12 cellular contexts compared by ENCODE assay signal in genomic region chr9:35526087-35526801, GRCh38. TPM values are rescaled to one million over a fixed set of nuclear protein-coding genes. Genes with fewer than 3 reads are reported as not detected.
DNase-seq lines count a peak whose midpoint lies in the region; TF ChIP-seq lines count a peak whose summit lies in the region.
"Had no signal": no experiment of that assay in that cellular context is flagged by ENCODE, and none has a peak within 500 bp of the region (broad histone marks: within the 10 kb centered on the region; RNA-seq: fewer than 3 reads in every experiment).

No MANE protein-coding gene starts in this region.

- DNase-seq in AML-193 (lab: John Stamatoyannopoulos, UW): peak; percentile 37 to 52
- peak; percentile 74 for DNase-seq in NCI-H226
- DNase-seq in esophagus muscularis mucosa (ENCODE audit: extremely low spot score): no peak
- DNase-seq in activated naive CD4-positive, alpha-beta T cell treated with anti-CD3 and anti-CD28 coated beads for 36 hours: no peak
- no peak for DNase-seq in activated CD4-positive, alpha-beta T cell treated with anti-CD3 and anti-CD28 coated beads, Interleukin-2, amount 10 ng/mL, durations not matched to agents 24 days and 14 days
- DNase-seq in NCI-H82 (lab: John Stamatoyannopoulos, UW): no peak
- DNase-seq in NCI-H2196 (lab: John Stamatoyannopoulos, UW; ENCODE audit: unreplicated experiment): no peak
- DNase-seq: activated T-cell treated with anti-CD3 and anti-CD28 coated beads, Interleukin-2, amount 50 U/mL, for 72 hours; effector CD4-positive, alpha-beta T cell; stimulated activated CD4-positive, alpha-beta T cell treated with anti-CD3 and anti-CD28 coated beads, Interleukin-12 subunit alpha, Interleukin-12 subunit beta, amount 100 ng/mL, for 4 hours had no signal

- no peak for TF ChIP-seq POLR2A in esophagus muscularis mucosa (IDR thresholded peaks at IDR 0.05; ENCODE audit: low read depth)

- peaks cover 47 to 75% (median 70%) of the 10 kb centered on the region in 4 donors for H3K4me1 ChIP-seq in esophagus muscularis mucosa

- CTCF ChIA-PET in activated naive CD4-positive, alpha-beta T cell treated with anti-CD3 and anti-CD28 coated beads for 36 hours (lab: Charles Lee): no interaction called here

- no peaks in the 10 kb centered on the region for H3K27me3 Mint-ChIP-seq in nephron (ENCODE audit: low read depth)
- no peaks in the 10 kb centered on the region for H3K27me3 Mint-ChIP-seq in activated naive CD4-positive, alpha-beta T cell treated with anti-CD3 and anti-CD28 coated beads for 36 hours (ENCODE audit: low read depth)
- no peaks in the 10 kb centered on the region for H3K27me3 Mint-ChIP-seq in activated CD4-positive, alpha-beta T cell treated with anti-CD3 and anti-CD28 coated beads, Interleukin-2, amount 10 ng/mL, durations not matched to agents 24 days and 14 days
- H3K27me3 Mint-ChIP-seq: stimulated activated naive CD8-positive, alpha-beta T cell treated with anti-CD3 and anti-CD28 coated beads, Interleukin-15, Interleukin-2, amounts not matched to agents 100 ng/mL and 50 ng/mL, for 24 hours had no signal

- H3K36me3 Mint-ChIP-seq in nephron (ENCODE audit: low read depth): peaks cover 2% of the 10 kb centered on the region
- no peaks in the 10 kb centered on the region for H3K36me3 Mint-ChIP-seq in activated naive CD4-positive, alpha-beta T cell treated with anti-CD3 and anti-CD28 coated beads for 36 hours (ENCODE audit: low read depth)
- H3K36me3 Mint-ChIP-seq in activated CD4-positive, alpha-beta T cell treated with anti-CD3 and anti-CD28 coated beads, Interleukin-2, amount 10 ng/mL, durations not matched to agents 24 days and 14 days (ENCODE audit: low read depth): no peaks in the 10 kb centered on the region

- peak overlapping the region in 2 of 3 experiments; percentile 7 to 42 for H3K27ac Mint-ChIP-seq in nephron
- no peak overlapping the region for H3K27ac Mint-ChIP-seq in activated naive CD4-positive, alpha-beta T cell treated with anti-CD3 and anti-CD28 coated beads for 36 hours
- no peak overlapping the region for H3K27ac Mint-ChIP-seq in activated CD4-positive, alpha-beta T cell treated with anti-CD3 and anti-CD28 coated beads, Interleukin-2, amount 10 ng/mL, durations not matched to agents 24 days and 14 days
- H3K27ac Mint-ChIP-seq: activated T-cell treated with anti-CD3 and anti-CD28 coated beads, Interleukin-2, amount 50 U/mL, for 72 hours; stimulated activated naive CD8-positive, alpha-beta T cell treated with anti-CD3 and anti-CD28 coated beads, Interleukin-15, Interleukin-2, amounts not matched to agents 100 ng/mL and 50 ng/mL, for 24 hours had no signal

- H3K27ac ChIP-seq in esophagus muscularis mucosa (replicated peaks in 1 of 4): peak overlapping the region; percentile 57 to 70 (median 65)

- no peak for TF ChIP-seq CTCF in esophagus muscularis mucosa (IDR thresholded peaks at IDR 0.05)
- no peak for TF ChIP-seq CTCF in nephron (IDR thresholded peaks at IDR 0.05; ENCODE audit: unreplicated experiment in 3 of 3)

- no peak overlapping the region for H3K4me3 Mint-ChIP-seq in nephron
- H3K4me3 Mint-ChIP-seq in activated naive CD4-positive, alpha-beta T cell treated with anti-CD3 and anti-CD28 coated beads for 36 hours: no peak overlapping the region
- H3K4me3 Mint-ChIP-seq in activated CD4-positive, alpha-beta T cell treated with anti-CD3 and anti-CD28 coated beads, Interleukin-2, amount 10 ng/mL, durations not matched to agents 24 days and 14 days: no peak overlapping the region
- H3K4me3 Mint-ChIP-seq: activated T-cell treated with anti-CD3 and anti-CD28 coated beads, Interleukin-2, amount 50 U/mL, for 72 hours; stimulated activated naive CD8-positive, alpha-beta T cell treated with anti-CD3 and anti-CD28 coated beads, Interleukin-15, Interleukin-2, amounts not matched to agents 100 ng/mL and 50 ng/mL, for 24 hours had no signal

- H3K9me3 Mint-ChIP-seq in nephron: no peaks in the 10 kb centered on the region
- H3K9me3 Mint-ChIP-seq in activated naive CD4-positive, alpha-beta T cell treated with anti-CD3 and anti-CD28 coated beads for 36 hours: no peaks in the 10 kb centered on the region
- H3K9me3 Mint-ChIP-seq in activated CD4-positive, alpha-beta T cell treated with anti-CD3 and anti-CD28 coated beads, Interleukin-2, amount 10 ng/mL, durations not matched to agents 24 days and 14 days: no peaks in the 10 kb centered on the region
- H3K9me3 Mint-ChIP-seq: activated T-cell treated with anti-CD3 and anti-CD28 coated beads, Interleukin-2, amount 50 U/mL, for 72 hours; stimulated activated naive CD8-positive, alpha-beta T cell treated with anti-CD3 and anti-CD28 coated beads, Interleukin-15, Interleukin-2, amounts not matched to agents 100 ng/mL and 50 ng/mL, for 24 hours had no signal

- intact Hi-C loops in esophagus muscularis mucosa (cut with DNase I): no loop called here
- intact Hi-C loops in activated naive CD4-positive, alpha-beta T cell treated with anti-CD3 and anti-CD28 coated beads for 36 hours (cut with micrococcal nuclease): no loop called here
- intact Hi-C loops in activated CD4-positive, alpha-beta T cell treated with anti-CD3 and anti-CD28 coated beads, Interleukin-2, amount 10 ng/mL, durations not matched to agents 24 days and 14 days (cut with micrococcal nuclease): no loop called here

- no peaks in the 10 kb centered on the region for H3K27me3 ChIP-seq in esophagus muscularis mucosa

- no peak overlapping the region for H3K4me3 ChIP-seq in esophagus muscularis mucosa

- H3K4me1 Mint-ChIP-seq in nephron: peaks cover 21% of the 10 kb centered on the region
- peaks cover 1% of the 10 kb centered on the region for H3K4me1 Mint-ChIP-seq in activated naive CD4-positive, alpha-beta T cell treated with anti-CD3 and anti-CD28 coated beads for 36 hours (ENCODE audit: low read depth)
- H3K4me1 Mint-ChIP-seq in activated CD4-positive, alpha-beta T cell treated with anti-CD3 and anti-CD28 coated beads, Interleukin-2, amount 10 ng/mL, durations not matched to agents 24 days and 14 days: peaks cover 1% of the 10 kb centered on the region

- H3K36me3 ChIP-seq in esophagus muscularis mucosa: no peaks in the 10 kb centered on the region

- no peak for TF ChIP-seq EP300 in esophagus muscularis mucosa (IDR thresholded peaks at IDR 0.05)

- WGBS in esophagus muscularis mucosa: 65% methylated on average over 1 of the region's 1 CpG

- no peaks in the 10 kb centered on the region for H3K9me3 ChIP-seq in esophagus muscularis mucosa

RNA-seq across cellular contexts. Expression of gene RUSC2, which starts 36.3 kb away (rescaled TPM):
- total RNA-seq in esophagus muscularis mucosa: 10 to 100 TPM; 48.0 to 91.2 (median 73.8) TPM
- total RNA-seq in activated naive CD4-positive, alpha-beta T cell treated with anti-CD3 and anti-CD28 coated beads for 36 hours: 1 to 10 TPM; 4.0 to 5.1 TPM
- 6.9 and 7.9 TPM in 2 replicates for total RNA-seq in activated CD4-positive, alpha-beta T cell treated with anti-CD3 and anti-CD28 coated beads, Interleukin-2, amount 10 ng/mL, durations not matched to agents 24 days and 14 days

Comparison
In these comparisons a context has a peak if more than half of its experiments do, and no peak if none do; other contexts are left out.
1. DNase-seq: peak in AML-193 (2 of 2) and NCI-H226 (single experiment); none in esophagus muscularis mucosa (single experiment), activated naive CD4-positive, alpha-beta T cell treated with anti-CD3 and anti-CD28 coated beads for 36 hours (single experiment), activated CD4-positive, alpha-beta T cell treated with anti-CD3 and anti-CD28 coated beads, Interleukin-2, amount 10 ng/mL, durations not matched to agents 24 days and 14 days (single experiment), NCI-H82 (single experiment) and NCI-H2196 (single experiment).
2. H3K27ac Mint-ChIP-seq: peak in nephron (2 of 3); none in activated naive CD4-positive, alpha-beta T cell treated with anti-CD3 and anti-CD28 coated beads for 36 hours (single experiment) and activated CD4-positive, alpha-beta T cell treated with anti-CD3 and anti-CD28 coated beads, Interleukin-2, amount 10 ng/mL, durations not matched to agents 24 days and 14 days (single experiment).